Comparison of ENCODE assay signal across 8 cellular contexts in genomic region chr5:128213340-128213739, GRCh38.
DNase-seq lines count a peak whose midpoint lies in the region; ATAC-seq and TF ChIP-seq lines count a peak whose summit lies in the region.

No MANE protein-coding gene starts in this region.

- H3K27me3 ChIP-seq in right lobe of liver (no peaks in the 10 kb centered on the region), upper lobe of right lung (no peaks in the 10 kb centered on the region)

- WGBS in right lobe of liver (ENCODE audit: insufficient coverage, low coverage, low lambda C conversion rate, missing lambda C conversion rate), result 3% methylated on average over 4 of the region's 4 CpGs

- in situ Hi-C loops in SK-MEL-5 (cut with HindIII; ENCODE audit: low pct_unique_long_range_greater_than_20kb, low sequenced_read_pairs), result no loop called here

- peaks cover 9% of the 10 kb centered on the region for H3K4me1 Mint-ChIP-seq in Calu3 (ENCODE audit: low read depth, unreplicated experiment)
- peaks cover 24% of the 10 kb centered on the region for H3K4me1 Mint-ChIP-seq in chondrocyte (ENCODE audit: low read depth)

- H3K27ac Mint-ChIP-seq in Calu3 (ENCODE audit: unreplicated experiment) (peak overlapping the region; percentile 57), chondrocyte (ENCODE audit: unreplicated experiment) (no peak overlapping the region)

- H3K4me3 Mint-ChIP-seq in Calu3 (ENCODE audit: low read depth, unreplicated experiment), result no peak overlapping the region
- no peak overlapping the region for H3K4me3 Mint-ChIP-seq in chondrocyte (ENCODE audit: unreplicated experiment)

- TF ChIP-seq POLR2A in right lobe of liver (IDR thresholded peaks at IDR 0.05), result no peak

- DNase-seq in Calu3 (peak; percentile 75), SK-MEL-5 (ENCODE audit: low read depth, low spot score) (peak; percentile 81), chondrocyte (ENCODE audit: low spot score) (no peak), right lobe of liver (no peak), upper lobe of right lung (no peak)

- CTCF ChIA-PET in Calu3 (lab: Charles Lee), result no interaction called here

- ATAC-seq in GM18909 (IDR thresholded peaks at IDR 0.05; ENCODE audit: poor library complexity, unreplicated experiment) (peak; percentile 59), right lobe of liver (peak; percentile 57 to 77 (median 66)), upper lobe of right lung (peak; percentile 69), HG03108 (IDR thresholded peaks at IDR 0.05; ENCODE audit: unreplicated experiment) (no peak)

- BruUV-seq in Calu3 (replicated peaks; lab: Mats Ljungman, UMichigan), result no TSS peak

- no peaks in the 10 kb centered on the region for H3K27me3 Mint-ChIP-seq in Calu3 (ENCODE audit: unreplicated experiment)
- peaks cover 5% of the 10 kb centered on the region for H3K27me3 Mint-ChIP-seq in chondrocyte (ENCODE audit: low read depth)

- H3K36me3 Mint-ChIP-seq in Calu3 (ENCODE audit: insufficient read depth, unreplicated experiment) (peaks cover 18% of the 10 kb centered on the region), chondrocyte (ENCODE audit: low read depth) (no peaks in the 10 kb centered on the region)

- H3K36me3 ChIP-seq in right lobe of liver (no peaks in the 10 kb centered on the region), upper lobe of right lung (no peaks in the 10 kb centered on the region)

- H3K9me3 ChIP-seq in right lobe of liver (no peaks in the 10 kb centered on the region), upper lobe of right lung (no peaks in the 10 kb centered on the region)

- no peaks in the 10 kb centered on the region for H3K4me1 ChIP-seq in right lobe of liver
- no peaks in the 10 kb centered on the region for H3K4me1 ChIP-seq in upper lobe of right lung

- H3K4me3 ChIP-seq in right lobe of liver, result no peak overlapping the region
- no peak overlapping the region for H3K4me3 ChIP-seq in upper lobe of right lung

- H3K9me3 Mint-ChIP-seq in Calu3 (ENCODE audit: low read depth, unreplicated experiment), result no peaks in the 10 kb centered on the region
- no peaks in the 10 kb centered on the region for H3K9me3 Mint-ChIP-seq in chondrocyte (ENCODE audit: low read depth)

- H3K27ac ChIP-seq in right lobe of liver (no peak overlapping the region), upper lobe of right lung (no peak overlapping the region)

- TF ChIP-seq CTCF in Calu3 (IDR thresholded peaks at IDR 0.05; ENCODE audit: unreplicated experiment), result peak; percentile 78
- peak; percentile 72 for TF ChIP-seq CTCF in LNCAP (IDR thresholded peaks at IDR 0.05)
- peak; percentile 97 for TF ChIP-seq CTCF in chondrocyte (IDR thresholded peaks at IDR 0.05)
- TF ChIP-seq CTCF in right lobe of liver (IDR thresholded peaks at IDR 0.05), result peak; percentile 63 to 74 (median 66)
- TF ChIP-seq CTCF in upper lobe of right lung (IDR thresholded peaks at IDR 0.05), result peak; percentile 74

- intact Hi-C loops in Calu3 (cut with micrococcal nuclease; ENCODE audit: unreplicated experiment), result loop anchor here (1.0 to 10.0 kb wide), 5 partner anchors 286 to 1551 kb away; no protein-coding TSS in a partner anchor
- intact Hi-C loops in right lobe of liver (cut with DNase I), result no loop called here
- intact Hi-C loops in upper lobe of right lung (cut with DNase I), result no loop called here

Comparison
In these comparisons a context has a peak if more than half of its experiments do, and no peak if none do; other contexts are left out.
1. DNase-seq: peak in Calu3 (single experiment) and SK-MEL-5 (single experiment); none in chondrocyte (single experiment), right lobe of liver (0 of 3) and upper lobe of right lung (single experiment).
2. Peak in every context shown above with its lines, with median percentiles within 50 percentile points of each other: CTCF ChIP-seq.